ENCODE assay signal across 12 cellular contexts in the genomic region with DNA sequence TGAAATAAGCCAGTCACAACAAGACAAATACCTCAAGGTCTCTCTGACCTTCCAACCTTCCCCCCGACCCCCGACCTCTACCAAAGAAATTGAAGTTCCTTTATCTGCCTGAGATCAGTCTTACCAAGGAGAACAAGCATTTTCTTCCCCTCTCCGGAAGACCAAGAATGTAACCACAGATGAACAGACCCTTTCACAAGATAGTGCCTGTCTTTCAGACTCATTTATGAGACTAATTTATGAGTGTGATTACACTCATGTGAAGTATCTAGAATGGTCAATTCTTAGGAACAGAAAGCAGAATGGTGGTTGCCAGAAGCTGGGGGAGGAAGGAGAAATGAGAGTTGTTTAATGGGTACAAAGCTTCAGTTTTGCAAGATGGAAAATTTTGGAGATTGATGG.
DNase-seq lines count a peak whose midpoint lies in the region; ATAC-seq and TF ChIP-seq lines count a peak whose summit lies in the region.
"Had no signal": no experiment of that assay in that cellular context is flagged by ENCODE, and none has a peak within 500 bp of the region (broad histone marks: within the 10 kb centered on the region; RNA-seq: fewer than 3 reads in every experiment).

No MANE protein-coding gene starts in this region.

- no peaks in the 10 kb centered on the region for H3K27me3 ChIP-seq in DOHH2 (ENCODE audit: control insufficient read depth, low read length)
- no peaks in the 10 kb centered on the region for H3K27me3 ChIP-seq in OCI-LY3 (ENCODE audit: low read depth, low read length)

- no peak for DNase-seq in memory B cell (ENCODE audit: low spot score in 2 of 2)
- DNase-seq in SHP77 treated with DMSO at 0.1 percent for 48 hours (lab: John Stamatoyannopoulos, UW), result no peak
- DNase-seq in activated naive CD4-positive, alpha-beta T cell treated with anti-CD3 and anti-CD28 coated beads, Interleukin-2, amount 10 ng/mL, durations not matched to agents 7 days and 5 days, result no peak
- no peak for DNase-seq in activated naive CD4-positive, alpha-beta T cell treated with anti-CD3 and anti-CD28 coated beads, Interleukin-2, amount 50 U/mL, for 16 hours
- DNase-seq: effector memory CD8-positive, alpha-beta T cell; IMR-90 had no signal

- peak overlapping the region; percentile 52 for H3K4me3 ChIP-seq in DOHH2 (ENCODE audit: low read length)
- peak overlapping the region; percentile 41 for H3K4me3 ChIP-seq in OCI-LY3 (ENCODE audit: low read length)

- H3K4me1 Mint-ChIP-seq in memory B cell, result peaks cover 22% of the 10 kb centered on the region
- H3K4me1 Mint-ChIP-seq in activated naive CD4-positive, alpha-beta T cell treated with anti-CD3 and anti-CD28 coated beads, Interleukin-2, amount 10 ng/mL, durations not matched to agents 7 days and 5 days, result peaks cover 15% of the 10 kb centered on the region

- ATAC-seq in GM21717 (IDR thresholded peaks at IDR 0.05; ENCODE audit: unreplicated experiment) (peak; percentile 59), memory B cell (ENCODE audit: low read depth) (no peak), HG03342 (IDR thresholded peaks at IDR 0.05; ENCODE audit: unreplicated experiment) (no peak)
- ATAC-seq: effector memory CD8-positive, alpha-beta T cell had no signal

- no peak overlapping the region for H3K9ac ChIP-seq in OCI-LY3 (ENCODE audit: low read length)

- H3K9me3 ChIP-seq in DOHH2 (ENCODE audit: control insufficient read depth, insufficient read depth, low read length) (peaks cover 4% of the 10 kb centered on the region; the same call in 1 of the 2 replicates), OCI-LY3 (ENCODE audit: insufficient read depth, low read length) (no peaks in the 10 kb centered on the region)
- H3K9me3 ChIP-seq: Caco-2 had no signal

- 0 out of 2 replicates have a peak, but pooled peaks cover 4% of the 10 kb centered on the region for H3K36me3 ChIP-seq in DOHH2 (ENCODE audit: control insufficient read depth, low read length)
- H3K36me3 ChIP-seq in OCI-LY3 (replicated peaks; ENCODE audit: low read depth, low read length), result no peaks in the 10 kb centered on the region

- H3K4me1 ChIP-seq in DOHH2 (ENCODE audit: control insufficient read depth, low read length) (peaks cover 52% of the 10 kb centered on the region), OCI-LY3 (ENCODE audit: low read length) (peaks cover 20% of the 10 kb centered on the region)

- peak overlapping the region; percentile 50 for H2AFZ ChIP-seq in OCI-LY3 (ENCODE audit: low read depth, low read length)

- no peaks in the 10 kb centered on the region for H3K9me3 Mint-ChIP-seq in memory B cell
- peaks cover 9% of the 10 kb centered on the region for H3K9me3 Mint-ChIP-seq in activated naive CD4-positive, alpha-beta T cell treated with anti-CD3 and anti-CD28 coated beads, Interleukin-2, amount 10 ng/mL, durations not matched to agents 7 days and 5 days
- H3K9me3 Mint-ChIP-seq: effector memory CD8-positive, alpha-beta T cell had no signal

- H3F3A ChIP-seq in DOHH2 (ENCODE audit: control insufficient read depth, insufficient read depth), result peaks cover 22% of the 10 kb centered on the region

- no peaks in the 10 kb centered on the region for H3K27me3 Mint-ChIP-seq in memory B cell
- H3K27me3 Mint-ChIP-seq in activated naive CD4-positive, alpha-beta T cell treated with anti-CD3 and anti-CD28 coated beads, Interleukin-2, amount 10 ng/mL, durations not matched to agents 7 days and 5 days, result peaks cover 4% of the 10 kb centered on the region
- H3K27me3 Mint-ChIP-seq: activated naive CD8-positive, alpha-beta T cell had no signal

- H3K4me2 ChIP-seq in DOHH2 (ENCODE audit: low read length) (peak overlapping the region; percentile 61), OCI-LY3 (ENCODE audit: low read length) (peak overlapping the region; percentile 55)

- H3K36me3 Mint-ChIP-seq in memory B cell, result no peaks in the 10 kb centered on the region
- H3K36me3 Mint-ChIP-seq in activated naive CD4-positive, alpha-beta T cell treated with anti-CD3 and anti-CD28 coated beads, Interleukin-2, amount 10 ng/mL, durations not matched to agents 7 days and 5 days, result no peaks in the 10 kb centered on the region
- H3K36me3 Mint-ChIP-seq: activated naive CD8-positive, alpha-beta T cell had no signal

- peak overlapping the region; percentile 70 for H3K27ac ChIP-seq in DOHH2 (ENCODE audit: low read depth, low read length)
- no peak overlapping the region for H3K27ac ChIP-seq in OCI-LY3 (ENCODE audit: low read length)

- H3K4me3 Mint-ChIP-seq in memory B cell, result peak overlapping the region; percentile 47
- H3K4me3 Mint-ChIP-seq in activated naive CD4-positive, alpha-beta T cell treated with anti-CD3 and anti-CD28 coated beads, Interleukin-2, amount 10 ng/mL, durations not matched to agents 7 days and 5 days, result no peak overlapping the region
- H3K4me3 Mint-ChIP-seq: activated naive CD8-positive, alpha-beta T cell; effector memory CD8-positive, alpha-beta T cell had no signal

- CTCF ChIA-PET in activated naive CD4-positive, alpha-beta T cell treated with anti-CD3 and anti-CD28 coated beads, Interleukin-2, amount 10 ng/mL, durations not matched to agents 7 days and 5 days (lab: Charles Lee), result no interaction called here

- TF ChIP-seq CTCF in DOHH2 (IDR thresholded peaks at IDR 0.05; ENCODE audit: low read depth, low read length, poor library complexity, severe bottlenecking), result no peak
- no peak for TF ChIP-seq CTCF in OCI-LY3 (IDR thresholded peaks at IDR 0.05; ENCODE audit: low read depth, low read length)

- H4K20me1 ChIP-seq in DOHH2 (ENCODE audit: control insufficient read depth, insufficient read depth, low read depth, low read length), result no peaks in the 10 kb centered on the region
- no peaks in the 10 kb centered on the region for H4K20me1 ChIP-seq in OCI-LY3 (ENCODE audit: insufficient read depth, low read length)

- no peaks in the 10 kb centered on the region for H3K79me2 ChIP-seq in DOHH2 (ENCODE audit: control insufficient read depth, low read length)
- no peaks in the 10 kb centered on the region for H3K79me2 ChIP-seq in OCI-LY3 (ENCODE audit: low read length)

- H3K9me2 ChIP-seq in DOHH2 (replicated peaks; ENCODE audit: control insufficient read depth, low read length), result no peaks in the 10 kb centered on the region

- H3K27ac Mint-ChIP-seq in memory B cell, result peak overlapping the region; percentile 79
- no peak overlapping the region for H3K27ac Mint-ChIP-seq in activated naive CD4-positive, alpha-beta T cell treated with anti-CD3 and anti-CD28 coated beads, Interleukin-2, amount 10 ng/mL, durations not matched to agents 7 days and 5 days
- H3K27ac Mint-ChIP-seq: activated naive CD8-positive, alpha-beta T cell had no signal
